Comparison of ENCODE assay signal across 8 cellular contexts in the genomic region with DNA sequence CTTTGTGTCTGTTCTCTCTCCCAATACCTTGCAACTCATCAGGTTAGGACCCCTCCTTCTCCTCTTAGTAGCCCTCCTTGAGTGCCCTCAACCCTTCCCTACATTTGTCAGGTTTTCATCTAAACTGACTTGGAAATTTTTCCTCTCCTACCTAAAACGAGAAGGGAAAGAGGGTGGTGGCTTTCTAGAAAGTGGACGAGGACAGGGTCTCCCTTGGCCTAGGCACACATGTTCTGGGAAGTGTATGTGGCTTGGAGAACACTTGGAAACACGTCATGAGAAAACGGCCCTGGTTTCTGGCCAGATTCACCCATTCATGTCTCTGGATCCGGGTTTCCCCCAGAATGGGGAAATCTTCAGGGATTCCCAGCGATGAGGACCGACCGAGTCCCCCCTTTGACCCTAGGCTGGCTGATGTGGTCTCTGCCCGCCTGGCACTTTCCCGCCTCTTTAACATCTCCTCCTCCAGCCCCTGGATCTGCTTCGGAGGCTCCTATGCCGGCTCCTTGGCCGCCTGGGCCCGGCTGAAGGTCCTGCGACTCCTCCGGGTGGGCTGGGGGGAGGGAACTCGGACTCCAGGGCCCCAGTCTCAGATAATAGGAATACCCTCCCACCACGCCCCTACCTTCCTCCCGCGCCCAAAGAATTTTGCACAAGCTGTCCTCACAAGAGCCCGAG. TPM values are rescaled to one million over a fixed set of nuclear protein-coding genes. Genes with fewer than 3 reads are reported as not detected.
A peak's percentile ranks its signal among the peaks of the same experiment; 100 is the strongest.
DNase-seq lines count a peak whose midpoint lies in the region; ATAC-seq lines count a peak whose summit lies in the region.

No MANE protein-coding gene starts in this region.

- peak overlapping the region; percentile 91 for H3K4me3 Mint-ChIP-seq in T-helper 2 cell treated with Interferon-gamma antibody and Interleukin-4, amounts not matched to agents 5 μg/mL and 100 μg/mL, for 36 hours
- peak overlapping the region; percentile 81 for H3K4me3 Mint-ChIP-seq in activated CD8-positive, alpha-beta T cell treated with anti-CD3 and anti-CD28 coated beads, Interleukin-2, amount 10 ng/mL, durations not matched to agents 7 days and 5 days
- peak overlapping the region; percentile 96 for H3K4me3 Mint-ChIP-seq in stimulated activated memory B cell treated with anti-CD40 and anti-IgM and Interleukin-4, amounts not matched to agents 10 μg/mL and 1 μg/mL and 100 μg/mL, for 72 hours

- H3K9me3 ChIP-seq in iPS-15b (ENCODE audit: control insufficient read depth, insufficient read depth, low read length): no peaks in the 10 kb centered on the region

- ATAC-seq in activated CD8-positive, alpha-beta T cell treated with anti-CD3 and anti-CD28 coated beads, Interleukin-2, amount 10 ng/mL, durations not matched to agents 7 days and 5 days: no peak
- no peak for ATAC-seq in stimulated activated memory B cell treated with anti-CD40 and anti-IgM and Interleukin-4, amounts not matched to agents 10 μg/mL and 1 μg/mL and 100 μg/mL, for 72 hours
- no peak for ATAC-seq in GM21576 (IDR thresholded peaks at IDR 0.05; ENCODE audit: unreplicated experiment)
- ATAC-seq in GM21381 (IDR thresholded peaks at IDR 0.05; ENCODE audit: unreplicated experiment): no peak

- H3K27me3 ChIP-seq in iPS-15b (ENCODE audit: control insufficient read depth, insufficient read depth, low read length): peaks cover 41% of the 10 kb centered on the region

- H3K27ac Mint-ChIP-seq in T-helper 2 cell treated with Interferon-gamma antibody and Interleukin-4, amounts not matched to agents 5 μg/mL and 100 μg/mL, for 36 hours: no peak overlapping the region
- H3K27ac Mint-ChIP-seq in activated CD8-positive, alpha-beta T cell treated with anti-CD3 and anti-CD28 coated beads, Interleukin-2, amount 10 ng/mL, durations not matched to agents 7 days and 5 days: no peak overlapping the region
- H3K27ac Mint-ChIP-seq in stimulated activated memory B cell treated with anti-CD40 and anti-IgM and Interleukin-4, amounts not matched to agents 10 μg/mL and 1 μg/mL and 100 μg/mL, for 72 hours: peak overlapping the region; percentile 79

- peaks cover 11% of the 10 kb centered on the region for H3K4me1 Mint-ChIP-seq in T-helper 2 cell treated with Interferon-gamma antibody and Interleukin-4, amounts not matched to agents 5 μg/mL and 100 μg/mL, for 36 hours (ENCODE audit: low read depth)
- H3K4me1 Mint-ChIP-seq in activated CD8-positive, alpha-beta T cell treated with anti-CD3 and anti-CD28 coated beads, Interleukin-2, amount 10 ng/mL, durations not matched to agents 7 days and 5 days (ENCODE audit: low read depth): peaks cover 15% of the 10 kb centered on the region
- peaks cover 7% of the 10 kb centered on the region for H3K4me1 Mint-ChIP-seq in stimulated activated memory B cell treated with anti-CD40 and anti-IgM and Interleukin-4, amounts not matched to agents 10 μg/mL and 1 μg/mL and 100 μg/mL, for 72 hours

- peak overlapping the region; percentile 87 for H3K4me3 ChIP-seq in iPS-15b (ENCODE audit: low read depth, low read length)

- peaks cover 53% of the 10 kb centered on the region for H3K27me3 Mint-ChIP-seq in T-helper 2 cell treated with Interferon-gamma antibody and Interleukin-4, amounts not matched to agents 5 μg/mL and 100 μg/mL, for 36 hours (ENCODE audit: low read depth)
- peaks cover 48% of the 10 kb centered on the region for H3K27me3 Mint-ChIP-seq in activated CD8-positive, alpha-beta T cell treated with anti-CD3 and anti-CD28 coated beads, Interleukin-2, amount 10 ng/mL, durations not matched to agents 7 days and 5 days (ENCODE audit: low read depth)
- peaks cover 29% of the 10 kb centered on the region for H3K27me3 Mint-ChIP-seq in stimulated activated memory B cell treated with anti-CD40 and anti-IgM and Interleukin-4, amounts not matched to agents 10 μg/mL and 1 μg/mL and 100 μg/mL, for 72 hours

- DNase-seq in T-helper 2 cell treated with Interferon-gamma antibody and Interleukin-4, amounts not matched to agents 5 μg/mL and 100 μg/mL, for 36 hours (ENCODE audit: low spot score): no peak
- DNase-seq in T-helper 2 cell (no peak), SIG-M5 treated with dmso at 0.1 percent for 504 hours (lab: John Stamatoyannopoulos, UW; ENCODE audit: unreplicated experiment) (no peak)
- no peak for DNase-seq in activated CD8-positive, alpha-beta T cell treated with anti-CD3 and anti-CD28 coated beads, Interleukin-2, amount 10 ng/mL, durations not matched to agents 7 days and 5 days

- H3K36me3 ChIP-seq in iPS-15b (ENCODE audit: control insufficient read depth, insufficient read depth, low read length): no peaks in the 10 kb centered on the region

- H3K36me3 Mint-ChIP-seq in T-helper 2 cell treated with Interferon-gamma antibody and Interleukin-4, amounts not matched to agents 5 μg/mL and 100 μg/mL, for 36 hours (ENCODE audit: low read depth): no peaks in the 10 kb centered on the region
- H3K36me3 Mint-ChIP-seq in activated CD8-positive, alpha-beta T cell treated with anti-CD3 and anti-CD28 coated beads, Interleukin-2, amount 10 ng/mL, durations not matched to agents 7 days and 5 days (ENCODE audit: low read depth): no peaks in the 10 kb centered on the region
- no peaks in the 10 kb centered on the region for H3K36me3 Mint-ChIP-seq in stimulated activated memory B cell treated with anti-CD40 and anti-IgM and Interleukin-4, amounts not matched to agents 10 μg/mL and 1 μg/mL and 100 μg/mL, for 72 hours

- CTCF ChIA-PET in activated CD8-positive, alpha-beta T cell treated with anti-CD3 and anti-CD28 coated beads, Interleukin-2, amount 10 ng/mL, durations not matched to agents 7 days and 5 days (lab: Charles Lee): interaction anchor here (1.5 kb wide), 1 partner anchor 47 kb away, joined by 8 read pairs; no protein-coding TSS in a partner anchor

- H3K9ac ChIP-seq in iPS-15b (ENCODE audit: low read depth, low read length): peak overlapping the region; percentile 55

- POLR2A ChIA-PET in activated CD8-positive, alpha-beta T cell treated with anti-CD3 and anti-CD28 coated beads, Interleukin-2, amount 10 ng/mL, durations not matched to agents 7 days and 5 days (lab: Charles Lee): no interaction called here

- peaks cover 3% of the 10 kb centered on the region for H3K4me1 ChIP-seq in iPS-15b (ENCODE audit: control insufficient read depth, insufficient read depth, low read length)

- H3K9me3 Mint-ChIP-seq in T-helper 2 cell treated with Interferon-gamma antibody and Interleukin-4, amounts not matched to agents 5 μg/mL and 100 μg/mL, for 36 hours: no peaks in the 10 kb centered on the region
- no peaks in the 10 kb centered on the region for H3K9me3 Mint-ChIP-seq in activated CD8-positive, alpha-beta T cell treated with anti-CD3 and anti-CD28 coated beads, Interleukin-2, amount 10 ng/mL, durations not matched to agents 7 days and 5 days (ENCODE audit: insufficient read depth)
- no peaks in the 10 kb centered on the region for H3K9me3 Mint-ChIP-seq in stimulated activated memory B cell treated with anti-CD40 and anti-IgM and Interleukin-4, amounts not matched to agents 10 μg/mL and 1 μg/mL and 100 μg/mL, for 72 hours

RNA-seq across cellular contexts. Expression of a gene that starts 2.9 kb away (rescaled TPM):
- under 1 TPM; 0.81 to 0.82 TPM for total RNA-seq in activated CD8-positive, alpha-beta T cell treated with anti-CD3 and anti-CD28 coated beads, Interleukin-2, amount 10 ng/mL, durations not matched to agents 7 days and 5 days
